Comparison of ENCODE assay signal across 14 cellular contexts in genomic region chr1:115456441-115456961, GRCh38.
DNase-seq lines count a peak whose midpoint lies in the region; ATAC-seq and TF ChIP-seq lines count a peak whose summit lies in the region.
"Had no signal": no experiment of that assay in that cellular context is flagged by ENCODE, and none has a peak within 500 bp of the region (broad histone marks: within the 10 kb centered on the region; RNA-seq: fewer than 3 reads in every experiment).

No MANE protein-coding gene starts in this region.

- H3K36me3 ChIP-seq in lower lobe of right lung: no peaks in the 10 kb centered on the region

- peak overlapping the region; percentile 96 for H3K27ac Mint-ChIP-seq in HFFc6
- H3K27ac Mint-ChIP-seq: CD4-positive, CD25-positive, alpha-beta regulatory T cell; T-helper 1 cell treated with Interleukin-12 subunit alpha and Interleukin-12 subunit beta and Interleukin-4 antibody, amounts not matched to agents 30 μg/mL and 1 μg/mL, for 36 hours had no signal

- no peaks in the 10 kb centered on the region for H3K36me3 Mint-ChIP-seq in HFFc6 (ENCODE audit: low read depth)
- H3K36me3 Mint-ChIP-seq: CD4-positive, CD25-positive, alpha-beta regulatory T cell had no signal

- H3K4me3 Mint-ChIP-seq in HFFc6: peak overlapping the region; percentile 41
- H3K4me3 Mint-ChIP-seq: CD4-positive, CD25-positive, alpha-beta regulatory T cell; neural crest cell; T-helper 1 cell treated with Interleukin-12 subunit alpha and Interleukin-12 subunit beta and Interleukin-4 antibody, amounts not matched to agents 30 μg/mL and 1 μg/mL, for 36 hours had no signal

- H3K27me3 ChIP-seq in lower lobe of right lung (ENCODE audit: low read depth): no peaks in the 10 kb centered on the region

- intact Hi-C loops in lower lobe of right lung (cut with DNase I): no loop called here

- H3K9me3 Mint-ChIP-seq in HFFc6: no peaks in the 10 kb centered on the region
- H3K9me3 Mint-ChIP-seq: CD4-positive, CD25-positive, alpha-beta regulatory T cell; neural crest cell; T-helper 1 cell treated with Interleukin-12 subunit alpha and Interleukin-12 subunit beta and Interleukin-4 antibody, amounts not matched to agents 30 μg/mL and 1 μg/mL, for 36 hours had no signal

- ATAC-seq in lower lobe of right lung: no peak

- no peaks in the 10 kb centered on the region; the same call in 1 of the 2 replicates for H3K27me3 Mint-ChIP-seq in HFFc6 (ENCODE audit: insufficient read depth)
- H3K27me3 Mint-ChIP-seq: CD4-positive, CD25-positive, alpha-beta regulatory T cell had no signal

- H3K4me1 Mint-ChIP-seq in HFFc6 (ENCODE audit: low read depth): peaks cover 56% of the 10 kb centered on the region
- H3K4me1 Mint-ChIP-seq: CD4-positive, CD25-positive, alpha-beta regulatory T cell; neural crest cell had no signal

- no peak for TF ChIP-seq CTCF in HFFc6 (IDR thresholded peaks at IDR 0.05)
- no peak for TF ChIP-seq CTCF in astrocyte of the spinal cord (IDR thresholded peaks at IDR 0.05; ENCODE audit: low read depth, low read length)
- TF ChIP-seq CTCF in lower lobe of right lung (IDR thresholded peaks at IDR 0.05): no peak

- H3K4me3 ChIP-seq in astrocyte of the spinal cord (ENCODE audit: low read depth, low read length): no peak overlapping the region
- no peak overlapping the region for H3K4me3 ChIP-seq in lower lobe of right lung

- in situ Hi-C loops in Caki2 (cut with HindIII; ENCODE audit: low pct_unique_long_range_greater_than_20kb, low sequenced_read_pairs): no loop called here
- in situ Hi-C loops in astrocyte of the spinal cord (cut with HindIII; ENCODE audit: low sequenced_read_pairs): no loop called here

- no peaks in the 10 kb centered on the region for H3K4me1 ChIP-seq in lower lobe of right lung

- no peak overlapping the region for H3K27ac ChIP-seq in lower lobe of right lung

- DNase-seq in Caki2 (ENCODE audit: low read depth): peak; percentile 21
- peak; percentile 76 for DNase-seq in HFFc6
- DNase-seq in astrocyte of the spinal cord (ENCODE audit: low read depth, low spot score): peak; percentile 26
- peak; percentile 67 for DNase-seq in myocyte (ENCODE audit: low read depth)
- DNase-seq in activated CD4-positive, alpha-beta T cell treated with anti-CD3 and anti-CD28 coated beads for 1 hour: no peak
- DNase-seq in lower lobe of right lung: no peak
- DNase-seq in activated naive CD4-positive, alpha-beta T cell (lab: John Stamatoyannopoulos, UW): no peak
- DNase-seq in NCI-H1694 (lab: John Stamatoyannopoulos, UW): no peak
- DNase-seq: activated CD4-positive, alpha-beta T cell treated with anti-CD3 and anti-CD28 coated beads for 48 hours; CD4-positive, CD25-positive, alpha-beta regulatory T cell; NCI-H1930; small intestine had no signal

- no peaks in the 10 kb centered on the region for H3K9me3 ChIP-seq in lower lobe of right lung

Comparison
In these comparisons a context has a peak if more than half of its experiments do, and no peak if none do; other contexts are left out.
1. DNase-seq: peak in Caki2 (single experiment), HFFc6 (single experiment), astrocyte of the spinal cord (single experiment) and myocyte (single experiment); none in activated CD4-positive, alpha-beta T cell treated with anti-CD3 and anti-CD28 coated beads for 1 hour (single experiment), lower lobe of right lung (single experiment), activated naive CD4-positive, alpha-beta T cell (0 of 4) and NCI-H1694 (single experiment).